ENCODE assay signal across 8 cellular contexts in genomic region chr2:96325038-96325883, GRCh38. TPM values are rescaled to one million over a fixed set of nuclear protein-coding genes. Genes with fewer than 3 reads are reported as not detected.
A peak's percentile ranks its signal among the peaks of the same experiment; 100 is the strongest.
DNase-seq lines count a peak whose midpoint lies in the region; ATAC-seq and TF ChIP-seq lines count a peak whose summit lies in the region.

Gene ITPRIPL1 (plus strand): TSS chr2:96325317. CDS start chr2:96325840, 523 bp downstream.

- H3K9me3 Mint-ChIP-seq in activated T-helper 1 cell treated with anti-CD3 and anti-CD28 coated beads, Interleukin-12 subunit alpha, Interleukin-12 subunit beta, Interleukin-2, Interleukin-4 antibody, amounts not matched to agents 30 ng/mL and 10 ng/mL and 1 ng/mL, durations not matched to agents 14 hours and 24 hours and 36 hours, result no peaks in the 10 kb centered on the region

- H3K4me3 ChIP-seq in GM08714 (ENCODE audit: low read length) (peak within 1 kb of the TSS; percentile 86), Loucy (ENCODE audit: low read length, poor library complexity, severe bottlenecking) (peak within 1 kb of the TSS; percentile 83), right atrium auricular region (peak within 1 kb of the TSS; percentile 45 to 62), skeletal muscle cell (ENCODE audit: low read depth, low read length) (peak within 1 kb of the TSS; percentile 52)

- no peaks in the 10 kb centered on the region for H3F3A ChIP-seq in Loucy (ENCODE audit: low read depth)

- intact Hi-C loops in activated T-helper 1 cell treated with anti-CD3 and anti-CD28 coated beads, Interleukin-12 subunit alpha, Interleukin-12 subunit beta, Interleukin-2, Interleukin-4 antibody, amounts not matched to agents 30 ng/mL and 10 ng/mL and 1 ng/mL, durations not matched to agents 14 hours and 24 hours and 36 hours (cut with micrococcal nuclease), result loop anchor here (1.0 kb wide), 2 partner anchors 10 to 59 kb away; partner anchors contain the start of genes CIAO1 and NCAPH

- peaks cover 4% of the 10 kb centered on the region for H4K20me1 ChIP-seq in Loucy (ENCODE audit: insufficient read depth, low read length, poor library complexity, severe bottlenecking)

- H3K27me3 ChIP-seq in Loucy (ENCODE audit: insufficient read depth, low read length, poor library complexity, severe bottlenecking) (no peaks in the 10 kb centered on the region), right atrium auricular region (no peaks in the 10 kb centered on the region)

- no peaks in the 10 kb centered on the region; the same call in 1 of the 2 replicates for H3K36me3 ChIP-seq in Loucy (ENCODE audit: insufficient read depth, low read length)
- no peaks in the 10 kb centered on the region for H3K36me3 ChIP-seq in right atrium auricular region

- H3K4me1 Mint-ChIP-seq in activated T-helper 1 cell treated with anti-CD3 and anti-CD28 coated beads, Interleukin-12 subunit alpha, Interleukin-12 subunit beta, Interleukin-2, Interleukin-4 antibody, amounts not matched to agents 30 ng/mL and 10 ng/mL and 1 ng/mL, durations not matched to agents 14 hours and 24 hours and 36 hours (ENCODE audit: low read depth), result peaks cover 64% of the 10 kb centered on the region

- no peaks in the 10 kb centered on the region for H3K9me3 ChIP-seq in Loucy (ENCODE audit: insufficient read depth, low read depth, low read length)
- H3K9me3 ChIP-seq in right atrium auricular region, result no peaks in the 10 kb centered on the region

- ATAC-seq in HG03097 (IDR thresholded peaks at IDR 0.05; ENCODE audit: low FRiP score, unreplicated experiment), result no peak

- H3K4me1 ChIP-seq in Loucy (ENCODE audit: insufficient read depth, low read length, poor library complexity, severe bottlenecking) (peaks cover 20% of the 10 kb centered on the region), right atrium auricular region (peaks cover 0 to 28% of the 10 kb centered on the region in 2 donors)

- H3K36me3 Mint-ChIP-seq in activated T-helper 1 cell treated with anti-CD3 and anti-CD28 coated beads, Interleukin-12 subunit alpha, Interleukin-12 subunit beta, Interleukin-2, Interleukin-4 antibody, amounts not matched to agents 30 ng/mL and 10 ng/mL and 1 ng/mL, durations not matched to agents 14 hours and 24 hours and 36 hours (ENCODE audit: low read depth), result peaks cover 40% of the 10 kb centered on the region

- DNase-seq in activated T-helper 1 cell treated with anti-CD3 and anti-CD28 coated beads, Interleukin-12 subunit alpha, Interleukin-12 subunit beta, Interleukin-2, Interleukin-4 antibody, amounts not matched to agents 30 ng/mL and 10 ng/mL and 1 ng/mL, durations not matched to agents 14 hours and 24 hours and 36 hours (ENCODE audit: low spot score), result peak; percentile 30
- DNase-seq in right atrium auricular region (ENCODE audit: low spot score), result no peak
- DNase-seq in skeletal muscle cell (ENCODE audit: low read depth), result no peak
- DNase-seq in ureter (ENCODE audit: low spot score), result no peak
- no peak for DNase-seq in AML-193 (lab: John Stamatoyannopoulos, UW)

- H3K9me2 ChIP-seq in Loucy (replicated peaks; ENCODE audit: low read depth, low read length), result no peaks in the 10 kb centered on the region

- H3K9ac ChIP-seq in Loucy (ENCODE audit: low read depth, low read length, poor library complexity, severe bottlenecking), result peak within 1 kb of the TSS; percentile 80

- H3K4me3 Mint-ChIP-seq in activated T-helper 1 cell treated with anti-CD3 and anti-CD28 coated beads, Interleukin-12 subunit alpha, Interleukin-12 subunit beta, Interleukin-2, Interleukin-4 antibody, amounts not matched to agents 30 ng/mL and 10 ng/mL and 1 ng/mL, durations not matched to agents 14 hours and 24 hours and 36 hours, result peak within 1 kb of the TSS; percentile 97

- H3K4me2 ChIP-seq in Loucy (ENCODE audit: low read depth, low read length, poor library complexity, severe bottlenecking), result peak within 1 kb of the TSS; percentile 79

- peak within 1 kb of the TSS; percentile 90 for H2AFZ ChIP-seq in Loucy (ENCODE audit: low read length)

- H3K27me3 Mint-ChIP-seq in activated T-helper 1 cell treated with anti-CD3 and anti-CD28 coated beads, Interleukin-12 subunit alpha, Interleukin-12 subunit beta, Interleukin-2, Interleukin-4 antibody, amounts not matched to agents 30 ng/mL and 10 ng/mL and 1 ng/mL, durations not matched to agents 14 hours and 24 hours and 36 hours (ENCODE audit: insufficient read depth), result no peaks in the 10 kb centered on the region

- peak within 1 kb of the TSS; percentile 94 for H3K27ac Mint-ChIP-seq in activated T-helper 1 cell treated with anti-CD3 and anti-CD28 coated beads, Interleukin-12 subunit alpha, Interleukin-12 subunit beta, Interleukin-2, Interleukin-4 antibody, amounts not matched to agents 30 ng/mL and 10 ng/mL and 1 ng/mL, durations not matched to agents 14 hours and 24 hours and 36 hours

- no peak for TF ChIP-seq CTCF in Loucy (conservative IDR thresholded peaks at IDR 0.05; ENCODE audit: low read length)
- TF ChIP-seq CTCF in right atrium auricular region (IDR thresholded peaks at IDR 0.05), result no peak

- H3K27ac ChIP-seq in right atrium auricular region, result peak within 1 kb of the TSS; percentile 34 to 64

- peaks cover 51% of the 10 kb centered on the region for H3K79me2 ChIP-seq in Loucy (ENCODE audit: insufficient read depth, low read length)

RNA-seq across cellular contexts. Expression of gene ITPRIPL1, which starts in this region (rescaled TPM):
- 52.1 and 54.5 TPM in 2 replicates for total RNA-seq in activated T-helper 1 cell treated with anti-CD3 and anti-CD28 coated beads, Interleukin-12 subunit alpha, Interleukin-12 subunit beta, Interleukin-2, Interleukin-4 antibody, amounts not matched to agents 30 ng/mL and 10 ng/mL and 1 ng/mL, durations not matched to agents 14 hours and 24 hours and 36 hours
- total RNA-seq in right atrium auricular region, result 1 to 10 TPM in 1 of 2 donors, under 1 TPM in 1; 0.44 to 1.5 TPM
- 1.7 TPM for total RNA-seq in ureter

Comparison
In these comparisons a context has a peak if more than half of its experiments do, and no peak if none do; other contexts are left out.
1. RNA of gene ITPRIPL1 (total RNA-seq): 52.1 to 54.5 TPM in activated T-helper 1 cell treated with anti-CD3 and anti-CD28 coated beads, Interleukin-12 subunit alpha, Interleukin-12 subunit beta, Interleukin-2, Interleukin-4 antibody, amounts not matched to agents 30 ng/mL and 10 ng/mL and 1 ng/mL, durations not matched to agents 14 hours and 24 hours and 36 hours; 1.7 TPM in ureter (single experiment) and 0.44 to 1.5 TPM in right atrium auricular region; every median in the first group is over 10 times any median in the second.
2. Peak in every context shown above with its lines, with median percentiles within 50 percentile points of each other: H3K4me3 ChIP-seq.